ENCODE assay signal across 15 cellular contexts in the genomic region with DNA sequence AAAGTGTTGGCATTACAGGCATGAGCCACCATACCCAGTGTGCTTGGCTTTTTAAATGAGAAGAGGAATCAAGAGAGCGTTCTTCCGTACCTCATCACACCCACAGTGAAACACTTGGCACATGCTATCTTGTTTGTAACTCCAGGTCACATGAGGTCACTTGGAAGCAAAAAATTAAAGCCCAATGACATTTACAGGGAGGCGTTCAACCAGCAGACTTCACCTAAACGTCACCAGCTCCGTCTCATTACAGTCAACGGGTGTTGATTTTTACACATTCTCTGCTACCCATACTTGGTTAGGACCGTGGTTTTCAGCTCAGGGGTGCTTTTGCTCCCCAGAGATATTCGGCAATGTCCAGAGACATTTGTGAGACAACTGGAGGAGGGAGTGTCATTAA.
DNase-seq lines count a peak whose midpoint lies in the region; ATAC-seq lines count a peak whose summit lies in the region.
"Had no signal": no experiment of that assay in that cellular context is flagged by ENCODE, and none has a peak within 500 bp of the region (broad histone marks: within the 10 kb centered on the region; RNA-seq: fewer than 3 reads in every experiment).

No MANE protein-coding gene starts in this region.

- H3K4me1 Mint-ChIP-seq in stimulated activated naive CD8-positive, alpha-beta T cell treated with anti-CD3 and anti-CD28 coated beads, Interleukin-15, Interleukin-2, amounts not matched to agents 100 ng/mL and 50 ng/mL, for 24 hours (ENCODE audit: low read depth) = peaks cover 84% of the 10 kb centered on the region
- peaks cover 95% of the 10 kb centered on the region for H3K4me1 Mint-ChIP-seq in activated CD8-positive, alpha-beta T cell treated with anti-CD3 and anti-CD28 coated beads, Interleukin-2, amount 10 ng/mL, durations not matched to agents 7 days and 5 days (ENCODE audit: low read depth)
- H3K4me1 Mint-ChIP-seq in immature natural killer cell = peaks cover 89 to 95% of the 10 kb centered on the region in 2 donors

- peak overlapping the region; percentile 55 for H3K4me3 Mint-ChIP-seq in stimulated activated naive CD8-positive, alpha-beta T cell treated with anti-CD3 and anti-CD28 coated beads, Interleukin-15, Interleukin-2, amounts not matched to agents 100 ng/mL and 50 ng/mL, for 24 hours
- H3K4me3 Mint-ChIP-seq in activated CD8-positive, alpha-beta T cell treated with anti-CD3 and anti-CD28 coated beads, Interleukin-2, amount 10 ng/mL, durations not matched to agents 7 days and 5 days = peak overlapping the region; percentile 74
- H3K4me3 Mint-ChIP-seq in immature natural killer cell = peak overlapping the region; percentile 86 to 92 (median 90)
- H3K4me3 Mint-ChIP-seq: neural crest cell had no signal

- CTCF ChIA-PET in activated CD8-positive, alpha-beta T cell treated with anti-CD3 and anti-CD28 coated beads, Interleukin-2, amount 10 ng/mL, durations not matched to agents 7 days and 5 days (lab: Charles Lee) = interaction anchor here (0.8 to 9.9 kb wide), 6 partner anchors 8 to 131 kb away, joined by 3 to 142 read pairs (median 4); no protein-coding TSS in a partner anchor

- POLR2A ChIA-PET in activated CD8-positive, alpha-beta T cell treated with anti-CD3 and anti-CD28 coated beads, Interleukin-2, amount 10 ng/mL, durations not matched to agents 7 days and 5 days (lab: Charles Lee) = interaction anchor here (0.6 to 2.8 kb wide), 9 partner anchors 9 to 126 kb away, joined by 3 to 29 read pairs (median 4); no protein-coding TSS in a partner anchor

- ATAC-seq in stimulated activated naive CD8-positive, alpha-beta T cell treated with anti-CD3 and anti-CD28 coated beads, Interleukin-15, Interleukin-2, amounts not matched to agents 100 U/mL and 50 U/mL, for 24 hours = no peak
- ATAC-seq in activated CD8-positive, alpha-beta T cell treated with anti-CD3 and anti-CD28 coated beads, Interleukin-2, amount 10 ng/mL, durations not matched to agents 7 days and 5 days = no peak
- ATAC-seq in HG02938 (IDR thresholded peaks at IDR 0.05; ENCODE audit: unreplicated experiment) = no peak
- ATAC-seq in HG03039 (IDR thresholded peaks at IDR 0.05; ENCODE audit: unreplicated experiment) = no peak
- ATAC-seq: left colon had no signal

- H3K36me3 Mint-ChIP-seq in stimulated activated naive CD8-positive, alpha-beta T cell treated with anti-CD3 and anti-CD28 coated beads, Interleukin-15, Interleukin-2, amounts not matched to agents 100 ng/mL and 50 ng/mL, for 24 hours (ENCODE audit: low read depth) = no peaks in the 10 kb centered on the region
- peaks cover 58% of the 10 kb centered on the region for H3K36me3 Mint-ChIP-seq in activated CD8-positive, alpha-beta T cell treated with anti-CD3 and anti-CD28 coated beads, Interleukin-2, amount 10 ng/mL, durations not matched to agents 7 days and 5 days (ENCODE audit: low read depth)
- H3K36me3 Mint-ChIP-seq in immature natural killer cell = peaks cover 0 to 4% (median 0%) of the 10 kb centered on the region in 3 donors

- no peak for DNase-seq in stimulated activated naive CD8-positive, alpha-beta T cell treated with anti-CD3 and anti-CD28 coated beads, Interleukin-15, Interleukin-2, amounts not matched to agents 100 U/mL and 50 U/mL, for 24 hours
- no peak for DNase-seq in activated CD8-positive, alpha-beta T cell treated with anti-CD3 and anti-CD28 coated beads, Interleukin-2, amount 10 ng/mL, durations not matched to agents 7 days and 5 days
- DNase-seq in immature natural killer cell (peak; percentile 89 to 90 (median 90)), hippocampal formation (lab: John Stamatoyannopoulos, UW) (no peak)
- DNase-seq in stimulated activated CD4-positive, alpha-beta T cell treated with anti-CD3 and anti-CD28 coated beads, Interleukin-2, amount 100 ng/mL, for 48 hours = no peak
- DNase-seq: BE2C, gastrocnemius medialis, MG63, NCI-H446 treated with DMSO at 0.1 percent for 48 hours, SJCRH30 had no signal

- H3K27me3 Mint-ChIP-seq in stimulated activated naive CD8-positive, alpha-beta T cell treated with anti-CD3 and anti-CD28 coated beads, Interleukin-15, Interleukin-2, amounts not matched to agents 100 ng/mL and 50 ng/mL, for 24 hours = no peaks in the 10 kb centered on the region
- no peaks in the 10 kb centered on the region for H3K27me3 Mint-ChIP-seq in activated CD8-positive, alpha-beta T cell treated with anti-CD3 and anti-CD28 coated beads, Interleukin-2, amount 10 ng/mL, durations not matched to agents 7 days and 5 days (ENCODE audit: low read depth)
- H3K27me3 Mint-ChIP-seq in immature natural killer cell (ENCODE audit: low read depth in 3 of 3) = peaks cover 20 to 21% (median 21%) of the 10 kb centered on the region in 3 donors

- H3K27ac Mint-ChIP-seq in stimulated activated naive CD8-positive, alpha-beta T cell treated with anti-CD3 and anti-CD28 coated beads, Interleukin-15, Interleukin-2, amounts not matched to agents 100 ng/mL and 50 ng/mL, for 24 hours = peak overlapping the region; percentile 59
- H3K27ac Mint-ChIP-seq in activated CD8-positive, alpha-beta T cell treated with anti-CD3 and anti-CD28 coated beads, Interleukin-2, amount 10 ng/mL, durations not matched to agents 7 days and 5 days = peak overlapping the region; percentile 94
- peak overlapping the region; percentile 92 to 100 (median 100) for H3K27ac Mint-ChIP-seq in immature natural killer cell

- no peaks in the 10 kb centered on the region for H3K9me3 Mint-ChIP-seq in stimulated activated naive CD8-positive, alpha-beta T cell treated with anti-CD3 and anti-CD28 coated beads, Interleukin-15, Interleukin-2, amounts not matched to agents 100 ng/mL and 50 ng/mL, for 24 hours
- H3K9me3 Mint-ChIP-seq in activated CD8-positive, alpha-beta T cell treated with anti-CD3 and anti-CD28 coated beads, Interleukin-2, amount 10 ng/mL, durations not matched to agents 7 days and 5 days (ENCODE audit: insufficient read depth) = no peaks in the 10 kb centered on the region
- H3K9me3 Mint-ChIP-seq in immature natural killer cell = no peaks in the 10 kb centered on the region
- H3K9me3 Mint-ChIP-seq: neural crest cell had no signal

Comparison
In these comparisons a context has a peak if more than half of its experiments do, and no peak if none do; other contexts are left out.
1. DNase-seq: peak in immature natural killer cell (3 of 3); none in stimulated activated naive CD8-positive, alpha-beta T cell treated with anti-CD3 and anti-CD28 coated beads, Interleukin-15, Interleukin-2, amounts not matched to agents 100 U/mL and 50 U/mL, for 24 hours (single experiment), activated CD8-positive, alpha-beta T cell treated with anti-CD3 and anti-CD28 coated beads, Interleukin-2, amount 10 ng/mL, durations not matched to agents 7 days and 5 days (single experiment), stimulated activated CD4-positive, alpha-beta T cell treated with anti-CD3 and anti-CD28 coated beads, Interleukin-2, amount 100 ng/mL, for 48 hours (0 of 2) and hippocampal formation (0 of 2).
2. Peak in every context shown above with its lines, with median percentiles within 50 percentile points of each other: H3K27ac Mint-ChIP-seq and H3K4me3 Mint-ChIP-seq.